Comparison of ENCODE assay signal across 26 cellular contexts in the genomic region with DNA sequence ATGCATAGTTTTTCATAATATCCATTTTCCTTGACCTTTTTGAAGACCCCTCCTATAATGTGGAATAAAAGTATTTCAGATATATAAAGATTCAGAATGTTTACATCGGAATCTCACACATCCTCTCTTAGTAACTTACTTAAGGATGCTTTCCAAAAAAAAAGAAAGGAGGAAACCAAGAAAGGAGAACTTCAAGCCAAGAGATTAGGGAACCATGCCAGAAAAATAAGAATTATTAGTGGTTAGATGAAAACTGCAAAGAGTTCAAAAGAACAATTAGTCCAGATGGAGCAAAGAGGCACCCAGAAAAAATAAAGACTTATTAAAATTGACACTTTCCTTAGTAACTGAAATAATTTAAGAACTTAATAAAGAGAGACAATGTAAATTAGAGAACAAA.
"Had no signal": no experiment of that assay in that cellular context is flagged by ENCODE, and none has a peak within 500 bp of the region (broad histone marks: within the 10 kb centered on the region; RNA-seq: fewer than 3 reads in every experiment).

No MANE protein-coding gene starts in this region.

- H3K27me3 Mint-ChIP-seq: memory B cell, progenitor cell of endocrine pancreas had no signal

- H3K9me3 ChIP-seq: gastrocnemius medialis, testis, tibial artery, upper lobe of left lung had no signal

- H3K27ac ChIP-seq: coronary artery, epithelial cell of prostate, gastrocnemius medialis, parathyroid adenoma, right atrium auricular region, testis, tibial artery, upper lobe of left lung had no signal

- H3K4me1 Mint-ChIP-seq: natural killer cell had no signal

- DNase-seq: effector memory CD8-positive, alpha-beta T cell; foreskin fibroblast; gastrocnemius medialis; head of caudate nucleus; kidney; natural killer cell; stimulated activated CD4-positive, alpha-beta T cell treated with anti-CD3 and anti-CD28 coated beads, Interleukin-12 subunit alpha, Interleukin-12 subunit beta, amount 100 ng/mL, for 4 hours; stimulated activated CD4-positive, alpha-beta T cell treated with anti-CD3 and anti-CD28 coated beads, Interleukin-1b, Interleukin-23, amount 100 ng/mL, for 48 hours; stimulated activated CD4-positive, alpha-beta T cell treated with anti-CD3 and anti-CD28 coated beads, Interleukin-4, amount 100 ng/mL, for 1 hour; stimulated activated CD8-positive, alpha-beta memory T cell treated with anti-CD3 and anti-CD28 coated beads, Interleukin-4, amount 100 ng/mL, for 48 hours; stimulated activated naive CD4-positive, alpha-beta T cell treated with Interleukin-2 at 50 U/mL for 16 hours; substantia nigra; testis; tibial artery; upper lobe of left lung had no signal

- ATAC-seq: effector memory CD8-positive, alpha-beta T cell; esophagus mucosa; gastrocnemius medialis; left lobe of liver; natural killer cell had no signal

- H3K36me3 ChIP-seq: gastrocnemius medialis, right atrium auricular region, tibial artery, upper lobe of left lung had no signal

- H3K9me3 Mint-ChIP-seq: effector memory CD8-positive, alpha-beta T cell had no signal

- H3K4me1 ChIP-seq: gastrocnemius medialis, testis, upper lobe of left lung had no signal

- H3K4me3 Mint-ChIP-seq: effector memory CD8-positive, alpha-beta T cell; memory B cell; natural killer cell had no signal

- H3K4me3 ChIP-seq: coronary artery, gastrocnemius medialis, lung, right atrium auricular region, smooth muscle cell, testis, tibial artery, upper lobe of left lung had no signal

- H3K27ac Mint-ChIP-seq: effector memory CD8-positive, alpha-beta T cell; memory B cell; natural killer cell; progenitor cell of endocrine pancreas had no signal

- H3K36me3 Mint-ChIP-seq: natural killer cell had no signal

- FAIRE-seq: kidney, urothelium cell line had no signal

- H3K27me3 ChIP-seq: gastrocnemius medialis, right atrium auricular region, testis, tibial artery, upper lobe of left lung had no signal
